In the genomic region with DNA sequence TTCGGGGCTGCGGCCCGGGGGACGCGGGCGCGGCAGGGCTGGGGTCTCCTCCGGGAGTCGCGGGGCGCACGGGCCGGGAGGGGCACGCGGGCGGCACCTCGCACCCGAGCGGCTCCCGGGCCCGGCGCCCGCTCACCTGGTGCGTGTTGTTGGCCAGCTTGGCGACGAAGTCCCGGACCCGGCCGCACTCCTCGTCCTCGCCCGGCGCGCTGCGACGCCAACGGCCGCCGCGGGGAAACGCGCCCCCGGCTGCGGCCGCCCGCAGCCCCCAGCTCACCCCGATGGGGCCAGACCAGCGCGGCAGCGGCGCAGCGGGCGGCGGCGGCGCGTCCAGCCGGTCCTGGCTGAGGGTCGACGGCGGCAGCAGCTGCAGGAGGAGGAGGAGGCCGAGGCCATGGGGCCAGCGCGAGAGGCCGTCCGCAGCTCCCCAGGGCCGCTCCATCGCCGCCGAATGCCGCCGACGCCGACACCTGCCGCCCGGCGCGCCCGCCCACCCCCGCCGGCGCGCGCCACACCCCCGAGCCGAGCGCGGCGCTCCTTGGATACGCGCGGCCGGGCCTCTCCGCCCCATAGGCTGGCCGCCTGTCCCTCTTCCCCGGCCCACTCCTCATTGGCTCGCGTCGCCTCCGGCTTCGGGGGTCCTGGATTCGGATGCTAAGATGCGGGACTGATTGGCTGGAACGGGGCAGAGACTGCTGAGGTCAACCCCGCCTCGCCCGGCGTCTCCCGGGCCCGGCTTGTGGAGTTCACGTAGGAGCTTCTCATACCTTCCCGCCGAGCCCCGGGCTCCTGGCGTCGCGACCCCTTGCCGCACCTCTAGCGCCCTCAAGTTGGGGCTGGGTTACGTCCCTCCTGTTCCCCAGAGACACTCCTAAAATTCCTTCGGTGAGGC, we compare ENCODE assay signal across 8 cellular contexts. TPM values are rescaled to one million over a fixed set of nuclear protein-coding genes. Genes with fewer than 3 reads are reported as not detected.
DNase-seq lines count a peak whose midpoint lies in the region; ATAC-seq lines count a peak whose summit lies in the region.

A gene (minus strand): TSS at position 468 of the 892 bp plus-strand sequence. CDS start 26 bp downstream, at position 442.

- peaks cover 0 to 2% (median 0%) of the 10 kb centered on the region in 7 donors for H3K9me3 Mint-ChIP-seq in naive B cell
- no peaks in the 10 kb centered on the region for H3K9me3 Mint-ChIP-seq in stimulated activated memory B cell treated with anti-CD40 and anti-IgM and Interleukin-4, amounts not matched to agents 10 μg/mL and 1 μg/mL and 100 μg/mL, for 72 hours

- DNase-seq in COR-L47 (lab: John Stamatoyannopoulos, UW): peak; percentile 90
- peak; percentile 82 for DNase-seq in LHCN-M2 (ENCODE audit: low read depth)
- DNase-seq in RPMI7951 (ENCODE audit: low read depth): peak; percentile 90
- peak; percentile 79 for DNase-seq in activated effector memory CD4-positive, alpha-beta T cell treated with anti-CD3 and anti-CD28 coated beads, Interleukin-2, amount 50 U/mL, for 16 hours
- peak; percentile 66 for DNase-seq in fibroblast of peridontal ligament (ENCODE audit: extremely low read depth)
- DNase-seq in naive B cell: peak; percentile 60

- H3K36me3 Mint-ChIP-seq in naive B cell: no peaks in the 10 kb centered on the region
- H3K36me3 Mint-ChIP-seq in stimulated activated memory B cell treated with anti-CD40 and anti-IgM and Interleukin-4, amounts not matched to agents 10 μg/mL and 1 μg/mL and 100 μg/mL, for 72 hours: no peaks in the 10 kb centered on the region

- peaks cover 36 to 55% (median 47%) of the 10 kb centered on the region in 3 donors for H3K27me3 Mint-ChIP-seq in naive B cell
- peaks cover 59% of the 10 kb centered on the region for H3K27me3 Mint-ChIP-seq in stimulated activated memory B cell treated with anti-CD40 and anti-IgM and Interleukin-4, amounts not matched to agents 10 μg/mL and 1 μg/mL and 100 μg/mL, for 72 hours

- H3K27ac Mint-ChIP-seq in naive B cell: peak within 1 kb of the TSS in 3 of 6 donors; percentile 7 to 57 (median 51)
- H3K27ac Mint-ChIP-seq in stimulated activated memory B cell treated with anti-CD40 and anti-IgM and Interleukin-4, amounts not matched to agents 10 μg/mL and 1 μg/mL and 100 μg/mL, for 72 hours: no peak within 1 kb of the TSS

- peak within 1 kb of the TSS; percentile 83 to 95 (median 90) for H3K4me3 Mint-ChIP-seq in naive B cell
- peak within 1 kb of the TSS; percentile 84 for H3K4me3 Mint-ChIP-seq in stimulated activated memory B cell treated with anti-CD40 and anti-IgM and Interleukin-4, amounts not matched to agents 10 μg/mL and 1 μg/mL and 100 μg/mL, for 72 hours

- peak; percentile 75 for ATAC-seq in GM21529 (IDR thresholded peaks at IDR 0.05; ENCODE audit: unreplicated experiment)
- ATAC-seq in naive B cell (ENCODE audit: low read depth in 2 of 2): peak; percentile 93
- peak; percentile 90 for ATAC-seq in stimulated activated memory B cell treated with anti-CD40 and anti-IgM and Interleukin-4, amounts not matched to agents 10 μg/mL and 1 μg/mL and 100 μg/mL, for 72 hours

- peaks cover 15 to 26% (median 23%) of the 10 kb centered on the region in 3 donors for H3K4me1 Mint-ChIP-seq in naive B cell
- peaks cover 31% of the 10 kb centered on the region for H3K4me1 Mint-ChIP-seq in stimulated activated memory B cell treated with anti-CD40 and anti-IgM and Interleukin-4, amounts not matched to agents 10 μg/mL and 1 μg/mL and 100 μg/mL, for 72 hours

RNA-seq across cellular contexts. Expression of the gene that starts here (rescaled TPM):
- 9.4 and 18.1 TPM in 2 replicates for total RNA-seq in LHCN-M2 (2014; rRNA removed)
- 38.8 TPM for polyA plus RNA-seq in LHCN-M2 (2012)
- total RNA-seq in RPMI7951 (2014; rRNA removed; shearing (Covaris generic)): 15.4 and 22.5 TPM in 2 replicates
- 1 to 10 TPM in 1 of 6 donors, under 1 TPM in 3, not detected in 2; 0.16 to 1.3 (median 0.34) TPM for polyA plus RNA-seq in naive B cell (ENCODE audit: low read depth in 6 of 6)

Comparison
In these comparisons a context has a peak if more than half of its experiments do, and no peak if none do; other contexts are left out.
1. Peak in every context shown above with its lines: DNase-seq and ATAC-seq.